ENCODE assay signal across 7 cellular contexts in genomic region chr4:150217192-150217591, GRCh38.
A peak's percentile ranks its signal among the peaks of the same experiment; 100 is the strongest.
DNase-seq lines count a peak whose midpoint lies in the region; ATAC-seq and TF ChIP-seq lines count a peak whose summit lies in the region.

No MANE protein-coding gene starts in this region.

- CTCF ChIA-PET in RWPE1 (lab: Yijun Ruan, JAX) = interaction anchor here (1.0 to 1.5 kb wide), 7 partner anchors 10 to 238 kb away, joined by 3 to 4 read pairs (median 3); no protein-coding TSS in a partner anchor

- intact Hi-C loops in lower lobe of right lung (cut with DNase I) = loop anchor here (10.0 kb wide), 1 partner anchor 212 kb away; no protein-coding TSS in a partner anchor

- no peak overlapping the region for H3K27ac ChIP-seq in RWPE1
- H3K27ac ChIP-seq in lower lobe of right lung = no peak overlapping the region

- TF ChIP-seq CTCF in RWPE1 (conservative IDR thresholded peaks at IDR 0.05; ENCODE audit: low read depth) (peak; percentile 61), foreskin fibroblast (IDR thresholded peaks at IDR 0.05; ENCODE audit: low read depth, low read length) (peak; percentile 47), retinal pigment epithelial cell (conservative IDR thresholded peaks at IDR 0.05; ENCODE audit: low read depth, low read length) (peak; percentile 60), GM10266 (IDR thresholded peaks at IDR 0.05; ENCODE audit: control insufficient read depth, insufficient read depth, low read depth, missing control alignments) (no peak), lower lobe of right lung (IDR thresholded peaks at IDR 0.05) (no peak)

- POLR2A ChIA-PET in RWPE1 (lab: Yijun Ruan, JAX; ENCODE audit: low non-redundant PET) = no interaction called here

- H3K9me3 ChIP-seq in lower lobe of right lung = no peaks in the 10 kb centered on the region

- DNase-seq in HCEC 1CT = peak; percentile 23
- DNase-seq in RWPE1 (ENCODE audit: low spot score) = peak; percentile 13
- peak; percentile 76 to 88 for DNase-seq in foreskin fibroblast
- DNase-seq in retinal pigment epithelial cell (ENCODE audit: low read depth) = peak; percentile 48
- no peak for DNase-seq in stimulated activated naive CD4-positive, alpha-beta T cell treated with Interleukin-2 at 50 U/mL for 16 hours (lab: John Stamatoyannopoulos, UW)
- no peak for DNase-seq in GM10266 (ENCODE audit: extremely low spot score)
- no peak for DNase-seq in lower lobe of right lung

- H3K27me3 ChIP-seq in lower lobe of right lung (ENCODE audit: low read depth) = no peaks in the 10 kb centered on the region

- H3K4me1 ChIP-seq in lower lobe of right lung = peaks cover 6% of the 10 kb centered on the region

- H3K4me3 ChIP-seq in foreskin fibroblast (ENCODE audit: low read depth in 1 of 2, low read length in 2 of 2) (no peak overlapping the region), retinal pigment epithelial cell (ENCODE audit: low read length) (no peak overlapping the region), lower lobe of right lung (no peak overlapping the region)

- no peak for ATAC-seq in lower lobe of right lung

- H3K36me3 ChIP-seq in lower lobe of right lung = no peaks in the 10 kb centered on the region

Comparison
In these comparisons a context has a peak if more than half of its experiments do, and no peak if none do; other contexts are left out.
1. DNase-seq: peak in HCEC 1CT (single experiment), RWPE1 (single experiment), foreskin fibroblast (2 of 2) and retinal pigment epithelial cell (single experiment); none in stimulated activated naive CD4-positive, alpha-beta T cell treated with Interleukin-2 at 50 U/mL for 16 hours (single experiment), GM10266 (single experiment) and lower lobe of right lung (single experiment).
2. CTCF ChIP-seq: peak in RWPE1 (single experiment), foreskin fibroblast (single experiment) and retinal pigment epithelial cell (single experiment); none in GM10266 (single experiment) and lower lobe of right lung (single experiment).